Comparison of ENCODE assay signal across 1 cellular context in the genomic region with DNA sequence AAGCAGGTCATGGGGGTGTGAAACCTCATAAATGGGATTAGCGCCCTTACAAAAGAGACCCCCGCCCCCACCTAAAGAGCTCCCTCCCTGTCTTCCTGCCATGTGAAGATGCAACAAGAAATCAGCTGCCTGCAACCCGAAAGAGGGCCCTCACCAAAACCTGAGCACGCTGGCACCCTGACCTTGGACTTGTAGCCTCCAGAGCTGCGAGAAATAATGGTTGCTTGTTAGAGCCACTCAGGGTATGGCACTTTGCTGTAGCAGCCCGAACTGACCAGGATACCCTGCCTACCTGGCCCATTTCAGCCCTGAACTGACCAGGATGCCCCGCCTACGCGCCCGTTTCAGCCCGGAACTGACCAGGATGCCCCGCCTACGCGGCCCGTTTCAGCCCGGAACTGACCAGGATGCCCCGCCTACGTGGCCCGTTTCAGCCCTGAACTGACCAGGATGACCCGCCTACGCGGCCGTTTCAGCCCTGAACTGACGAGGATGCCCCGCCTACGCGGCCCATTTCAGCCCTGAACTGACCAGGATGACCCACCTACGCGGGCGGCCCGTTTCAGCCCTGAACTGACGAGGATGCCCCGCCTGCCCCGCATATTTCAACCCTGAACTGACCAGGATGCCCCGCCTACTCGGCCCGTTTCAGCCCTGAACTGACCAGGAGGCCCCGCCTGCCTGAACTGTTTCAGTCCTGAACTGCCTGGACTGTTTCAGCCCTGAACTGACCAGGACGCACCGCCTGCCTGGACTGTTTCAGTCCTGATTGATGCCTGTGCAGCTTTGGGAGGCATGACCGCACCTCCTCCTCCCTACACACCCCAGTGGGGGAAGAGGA.
TF ChIP-seq lines count a peak whose summit lies in the region.

No MANE protein-coding gene starts in this region.

TF ChIP-seq in H1, 55 proteins besides CTCF, POLR2A, EP300 and RAD21 (continued from another document):
- TF ChIP-seq ATF2 (IDR thresholded peaks at IDR 0.05; ENCODE audit: low read length), result no peak
- TF ChIP-seq CEBPB (IDR thresholded peaks at IDR 0.05; ENCODE audit: low read depth, low read length), result no peak
- TF ChIP-seq JUND (IDR thresholded peaks at IDR 0.05; ENCODE audit: low read length), result no peak
- TF ChIP-seq TCF12 (IDR thresholded peaks at IDR 0.05; ENCODE audit: low read depth, low read length), result no peak
- TF ChIP-seq RXRA (IDR thresholded peaks at IDR 0.05; ENCODE audit: insufficient read depth, low read depth, low read length), result no peak
- TF ChIP-seq POU5F1 (IDR thresholded peaks at IDR 0.05; ENCODE audit: low read depth, low read length), result no peak
- no peak for TF ChIP-seq CHD2 (IDR thresholded peaks at IDR 0.05; ENCODE audit: low read length)
- TF ChIP-seq SUZ12 (IDR thresholded peaks at IDR 0.05; ENCODE audit: low read length), result no peak
- TF ChIP-seq MAX (IDR thresholded peaks at IDR 0.05), result no peak
